Comparison of ENCODE assay signal across 8 cellular contexts in the genomic region with DNA sequence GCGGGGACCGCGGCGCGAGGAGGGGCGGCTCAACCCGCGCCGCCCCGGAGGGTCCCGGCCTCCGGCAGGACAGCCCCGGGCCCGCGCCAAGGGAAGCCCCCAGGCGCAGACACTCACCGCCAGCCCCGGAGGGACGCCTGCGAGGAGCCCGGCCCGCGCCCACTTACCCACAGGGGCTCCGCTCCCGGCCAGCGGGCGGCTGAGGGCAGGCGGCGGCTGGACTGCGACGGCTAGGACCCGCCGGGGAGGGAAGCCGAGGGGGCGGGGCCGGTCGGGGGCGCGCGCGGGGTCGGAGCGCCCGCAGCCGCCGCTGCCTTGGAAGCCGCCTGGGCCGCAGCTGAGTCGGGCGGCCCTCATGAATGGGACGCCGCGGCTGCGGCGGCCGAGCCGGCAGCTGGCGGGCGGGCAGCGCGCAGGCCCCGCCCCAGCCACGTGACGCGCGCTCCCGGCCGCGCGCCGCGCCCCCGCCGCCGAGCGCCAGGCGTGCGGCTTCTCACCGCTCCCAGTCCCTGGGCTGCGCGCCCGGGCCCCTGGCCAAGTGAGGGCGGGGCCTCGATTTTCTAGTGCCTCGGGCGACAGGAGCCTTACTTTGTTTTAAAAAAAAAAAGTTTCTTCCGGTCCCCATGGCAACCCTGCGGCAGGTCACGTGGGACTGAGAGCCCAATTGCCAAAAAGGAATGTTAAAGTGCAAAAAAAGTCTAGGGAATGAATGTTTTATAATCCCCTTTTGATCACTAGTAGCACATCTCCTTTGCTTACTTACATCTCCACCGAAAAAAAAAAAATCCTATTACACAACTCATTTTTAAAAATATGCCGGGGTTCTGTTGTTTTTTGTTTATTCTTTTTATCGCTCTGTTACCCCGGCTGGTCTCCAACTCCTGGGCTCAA. TPM values are rescaled to one million over a fixed set of nuclear protein-coding genes. Genes with fewer than 3 reads are reported as not detected.
DNase-seq lines count a peak whose midpoint lies in the region; ATAC-seq and TF ChIP-seq lines count a peak whose summit lies in the region.

A gene with protein sequence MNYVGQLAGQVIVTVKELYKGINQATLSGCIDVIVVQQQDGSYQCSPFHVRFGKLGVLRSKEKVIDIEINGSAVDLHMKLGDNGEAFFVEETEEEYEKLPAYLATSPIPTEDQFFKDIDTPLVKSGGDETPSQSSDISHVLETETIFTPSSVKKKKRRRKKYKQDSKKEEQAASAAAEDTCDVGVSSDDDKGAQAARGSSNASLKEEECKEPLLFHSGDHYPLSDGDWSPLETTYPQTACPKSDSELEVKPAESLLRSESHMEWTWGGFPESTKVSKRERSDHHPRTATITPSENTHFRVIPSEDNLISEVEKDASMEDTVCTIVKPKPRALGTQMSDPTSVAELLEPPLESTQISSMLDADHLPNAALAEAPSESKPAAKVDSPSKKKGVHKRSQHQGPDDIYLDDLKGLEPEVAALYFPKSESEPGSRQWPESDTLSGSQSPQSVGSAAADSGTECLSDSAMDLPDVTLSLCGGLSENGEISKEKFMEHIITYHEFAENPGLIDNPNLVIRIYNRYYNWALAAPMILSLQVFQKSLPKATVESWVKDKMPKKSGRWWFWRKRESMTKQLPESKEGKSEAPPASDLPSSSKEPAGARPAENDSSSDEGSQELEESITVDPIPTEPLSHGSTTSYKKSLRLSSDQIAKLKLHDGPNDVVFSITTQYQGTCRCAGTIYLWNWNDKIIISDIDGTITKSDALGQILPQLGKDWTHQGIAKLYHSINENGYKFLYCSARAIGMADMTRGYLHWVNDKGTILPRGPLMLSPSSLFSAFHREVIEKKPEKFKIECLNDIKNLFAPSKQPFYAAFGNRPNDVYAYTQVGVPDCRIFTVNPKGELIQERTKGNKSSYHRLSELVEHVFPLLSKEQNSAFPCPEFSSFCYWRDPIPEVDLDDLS (minus strand): TSS at position 225 of the 891 bp plus-strand sequence. CDS start 52,304 bp downstream, outside the sequence.

- POLR2A ChIA-PET in PC-3 (lab: Charles Lee; ENCODE audit: unreplicated experiment) = no interaction called here

- H3K36me3 ChIP-seq in PC-3 (ENCODE audit: low read depth, low read length) = no peaks in the 10 kb centered on the region
- H3K36me3 ChIP-seq in mucosa of descending colon (ENCODE audit: low read depth) = no peaks in the 10 kb centered on the region

- H3K4me1 ChIP-seq in PC-3 (ENCODE audit: insufficient read depth, low read length) = peaks cover 39% of the 10 kb centered on the region
- peaks cover 11% of the 10 kb centered on the region for H3K4me1 ChIP-seq in mucosa of descending colon (ENCODE audit: low read depth)

- H3K9ac ChIP-seq in PC-3 (ENCODE audit: low read length) = peak within 1 kb of the TSS; percentile 52

- H2AFZ ChIP-seq in PC-3 (ENCODE audit: low read length) = peak within 1 kb of the TSS; percentile 78

- no peaks in the 10 kb centered on the region for H3F3A ChIP-seq in PC-3 (ENCODE audit: low read length, unreplicated experiment)

- peak within 1 kb of the TSS; percentile 60 for H3K4me3 ChIP-seq in Jurkat, Clone E6-1 (ENCODE audit: low read length)
- peak within 1 kb of the TSS; percentile 84 for H3K4me3 ChIP-seq in PC-3 (ENCODE audit: low read length)
- peak within 1 kb of the TSS; percentile 81 for H3K4me3 ChIP-seq in mucosa of descending colon

- CTCF ChIA-PET in PC-3 (lab: Charles Lee) = no interaction called here

- H3K9me2 ChIP-seq in PC-3 (replicated peaks; ENCODE audit: low read length) = no peaks in the 10 kb centered on the region

- H3K9me3 ChIP-seq in PC-3 (ENCODE audit: low read length) (no peaks in the 10 kb centered on the region), mucosa of descending colon (no peaks in the 10 kb centered on the region)

- TF ChIP-seq CTCF in PC-3 (conservative IDR thresholded peaks at IDR 0.05; ENCODE audit: low read depth, low read length) (no peak), mucosa of descending colon (IDR thresholded peaks at IDR 0.05) (no peak)

- H3K79me2 ChIP-seq in PC-3 (ENCODE audit: low read length) = peaks cover 30% of the 10 kb centered on the region

- H3K4me2 ChIP-seq in PC-3 (ENCODE audit: low read length) = peak within 1 kb of the TSS; percentile 95

- BruUV-seq in PC-3 (replicated peaks; lab: Mats Ljungman, UMichigan) = no TSS peak

- DNase-seq in DMS153 treated with DMSO at 0.1 percent for 48 hours (lab: John Stamatoyannopoulos, UW; ENCODE audit: unreplicated experiment) (peak; percentile 60), PC-3 (peak; percentile 99), activated T-cell treated with anti-CD3 and anti-CD28 coated beads for 48 hours (ENCODE audit: low read depth) (peak; percentile 97), epithelial cell of prostate (ENCODE audit: low read depth, low spot score) (peak; percentile 46), mucosa of descending colon (peak; percentile 99 to 100 (median 100))
- DNase-seq in Jurkat, Clone E6-1 (ENCODE audit: low read depth, low spot score) = peak; percentile 92
- DNase-seq in stimulated activated CD8-positive, alpha-beta memory T cell treated with anti-CD3 and anti-CD28 coated beads, Interleukin-4, amount 100 ng/mL, for 1 hour (ENCODE audit: low read depth in 2 of 2, low spot score in 1 of 2) = peak; percentile 87 to 91

- ATAC-seq in GM21717 (IDR thresholded peaks at IDR 0.05; ENCODE audit: unreplicated experiment) (peak; percentile 82), PC-3 (peak; percentile 70), mucosa of descending colon (peak; percentile 92)

- H3K27ac ChIP-seq in PC-3 (ENCODE audit: low read length) (no peak within 1 kb of the TSS), epithelial cell of prostate (no peak within 1 kb of the TSS)

- intact Hi-C loops in PC-3 (cut with micrococcal nuclease) = loop anchor here (1.0 to 10.0 kb wide), 5 partner anchors 32 to 439 kb away; a partner anchor contains a TSS
- intact Hi-C loops in mucosa of descending colon (cut with DNase I, micrococcal nuclease) = no loop called here

- H3K27me3 ChIP-seq in PC-3 (ENCODE audit: low read length) = no peaks in the 10 kb centered on the region

- no peaks in the 10 kb centered on the region for H4K20me1 ChIP-seq in PC-3 (ENCODE audit: low read length)

RNA-seq across cellular contexts. Expression of the gene that starts here (rescaled TPM):
- polyA plus RNA-seq in Jurkat, Clone E6-1 (2012; ENCODE audit: insufficient read depth, insufficient read length) = 12.4 TPM
- total RNA-seq in PC-3 (2014; rRNA removed) (9.8 and 10.7 TPM in 2 replicates), mucosa of descending colon (10 to 100 TPM; 52.9 to 60.8 (median 59.2) TPM)

Comparison
In these comparisons a context has a peak if more than half of its experiments do, and no peak if none do; other contexts are left out.
1. DNase-seq: peak in every context shown above with its lines; median percentile 100 in mucosa of descending colon; 99 in PC-3; 97 in activated T-cell treated with anti-CD3 and anti-CD28 coated beads for 48 hours; 92 in Jurkat, Clone E6-1; 89 in stimulated activated CD8-positive, alpha-beta memory T cell treated with anti-CD3 and anti-CD28 coated beads, Interleukin-4, amount 100 ng/mL, for 1 hour; 60 in DMS153 treated with DMSO at 0.1 percent for 48 hours; 46 in epithelial cell of prostate.